In the genomic region with DNA sequence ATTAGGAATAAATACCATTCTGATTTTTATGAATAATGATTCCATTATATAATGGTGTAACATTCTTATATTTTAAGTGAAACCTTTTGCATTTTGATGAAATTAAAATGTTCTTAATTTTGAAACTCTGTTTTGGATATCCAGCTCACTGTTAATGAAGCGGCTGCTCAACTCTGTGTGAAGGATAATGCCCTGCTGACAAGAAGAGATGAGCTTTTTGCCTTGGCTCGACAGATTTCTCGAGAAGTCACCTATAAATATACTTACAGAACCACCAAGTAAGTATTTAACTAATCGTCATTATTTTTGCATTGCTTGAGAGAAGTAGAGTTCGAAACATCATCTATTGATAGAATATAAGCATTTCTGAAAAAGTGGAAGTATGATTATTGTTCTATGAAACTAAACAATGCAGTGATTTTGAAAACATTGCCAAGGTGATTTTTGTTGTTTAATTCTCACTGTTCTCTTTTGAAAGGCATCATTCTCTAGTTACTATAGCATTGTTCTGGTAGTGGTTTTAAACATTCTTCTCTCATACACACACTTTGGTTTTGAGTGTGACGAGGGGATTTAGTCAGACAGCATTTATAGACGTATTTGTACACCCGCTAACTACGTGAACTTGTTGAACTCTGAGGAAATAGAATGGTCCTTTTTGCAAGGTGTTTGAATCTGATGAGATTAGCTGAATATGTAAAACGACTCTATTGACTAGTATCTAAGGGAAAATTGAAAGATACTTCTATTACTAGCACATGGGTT, we compare ENCODE assay signal across 15 cellular contexts.
DNase-seq lines count a peak whose midpoint lies in the region; ATAC-seq and TF ChIP-seq lines count a peak whose summit lies in the region.
"Had no signal": no experiment of that assay in that cellular context is flagged by ENCODE, and none has a peak within 500 bp of the region (broad histone marks: within the 10 kb centered on the region; RNA-seq: fewer than 3 reads in every experiment).

No MANE protein-coding gene starts in this region.

- H3K9me3 ChIP-seq in OCI-LY3 (ENCODE audit: insufficient read depth, low read length): no peaks in the 10 kb centered on the region
- H3K9me3 ChIP-seq: prostate gland had no signal

- no peaks in the 10 kb centered on the region for H3K27me3 Mint-ChIP-seq in activated naive CD8-positive, alpha-beta T cell treated with anti-CD3 and anti-CD28 coated beads, Interleukin-2, amount 50 U/mL, for 24 hours
- H3K27me3 Mint-ChIP-seq: activated naive CD8-positive, alpha-beta T cell treated with anti-CD3 and anti-CD28 coated beads for 36 hours had no signal

- peaks cover 47% of the 10 kb centered on the region for H3K36me3 Mint-ChIP-seq in activated naive CD8-positive, alpha-beta T cell treated with anti-CD3 and anti-CD28 coated beads, Interleukin-2, amount 50 U/mL, for 24 hours (ENCODE audit: low read depth)

- peak; percentile 22 for DNase-seq in GM10248 (ENCODE audit: extremely low spot score)
- DNase-seq in GM10266 (ENCODE audit: extremely low spot score): no peak
- no peak for DNase-seq in activated naive CD8-positive, alpha-beta T cell treated with anti-CD3 and anti-CD28 coated beads, Interleukin-2, amount 50 U/mL, for 24 hours
- DNase-seq in cortex of kidney (lab: John Stamatoyannopoulos, UW): no peak
- no peak for DNase-seq in stimulated activated naive CD4-positive, alpha-beta T cell treated with Interleukin-2 at 50 U/mL for 16 hours (lab: John Stamatoyannopoulos, UW)
- DNase-seq: activated CD4-positive, alpha-beta T cell treated with anti-CD3 and anti-CD28 coated beads, Interleukin-2, amount 50 U/mL, for 48 hours; activated naive CD8-positive, alpha-beta T cell treated with anti-CD3 and anti-CD28 coated beads for 36 hours; stimulated activated CD4-positive, alpha-beta T cell treated with anti-CD3 and anti-CD28 coated beads, Interleukin-1b, Interleukin-23, amount 100 ng/mL, for 48 hours had no signal

- H2AFZ ChIP-seq in OCI-LY3 (ENCODE audit: low read depth, low read length): no peak overlapping the region

- no peaks in the 10 kb centered on the region for H4K20me1 ChIP-seq in OCI-LY3 (ENCODE audit: insufficient read depth, low read length)

- H3K4me3 Mint-ChIP-seq in activated naive CD8-positive, alpha-beta T cell treated with anti-CD3 and anti-CD28 coated beads, Interleukin-2, amount 50 U/mL, for 24 hours: no peak overlapping the region
- H3K4me3 Mint-ChIP-seq: activated naive CD8-positive, alpha-beta T cell treated with anti-CD3 and anti-CD28 coated beads for 36 hours had no signal

- POLR2A ChIA-PET in GM10248 (lab: Yijun Ruan, JAX): no interaction called here

- H3K27me3 ChIP-seq in OCI-LY3 (ENCODE audit: low read depth, low read length): no peaks in the 10 kb centered on the region
- H3K27me3 ChIP-seq: BLaER1 treated with 17β-estradiol and CSF1 and Interleukin-3, amounts not matched to agents 10 nM and 100 nM had no signal

- peak overlapping the region; percentile 15; the same call in 1 of the 2 replicates for H3K4me3 ChIP-seq in OCI-LY3 (ENCODE audit: low read length)
- H3K4me3 ChIP-seq: BLaER1 treated with 17β-estradiol and CSF1 and Interleukin-3, amounts not matched to agents 10 nM and 100 nM; coronary artery; prostate gland had no signal

- no peak overlapping the region for H3K27ac Mint-ChIP-seq in activated naive CD8-positive, alpha-beta T cell treated with anti-CD3 and anti-CD28 coated beads, Interleukin-2, amount 50 U/mL, for 24 hours
- H3K27ac Mint-ChIP-seq: activated naive CD8-positive, alpha-beta T cell treated with anti-CD3 and anti-CD28 coated beads for 36 hours had no signal

- CTCF ChIA-PET in GM10248 (lab: Yijun Ruan, JAX): interaction anchor here (1.8 kb wide), 1 partner anchor 10 kb away, joined by 7 read pairs; no protein-coding TSS in a partner anchor

- peaks cover 32% of the 10 kb centered on the region for H3K4me1 Mint-ChIP-seq in activated naive CD8-positive, alpha-beta T cell treated with anti-CD3 and anti-CD28 coated beads, Interleukin-2, amount 50 U/mL, for 24 hours

- H3K4me1 ChIP-seq in OCI-LY3 (ENCODE audit: low read length): peaks cover 50% of the 10 kb centered on the region
- H3K4me1 ChIP-seq: prostate gland had no signal

- no peak overlapping the region for H3K9ac ChIP-seq in OCI-LY3 (ENCODE audit: low read length)
- H3K9ac ChIP-seq: BLaER1 treated with 17β-estradiol and CSF1 and Interleukin-3, amounts not matched to agents 10 nM and 100 nM had no signal

- no peak overlapping the region for H3K27ac ChIP-seq in OCI-LY3 (ENCODE audit: low read length)
- H3K27ac ChIP-seq: BLaER1 treated with 17β-estradiol and CSF1 and Interleukin-3, amounts not matched to agents 10 nM and 100 nM; coronary artery; HL-60; prostate gland had no signal

- no peaks in the 10 kb centered on the region for H3K9me3 Mint-ChIP-seq in activated naive CD8-positive, alpha-beta T cell treated with anti-CD3 and anti-CD28 coated beads, Interleukin-2, amount 50 U/mL, for 24 hours

- TF ChIP-seq CTCF in GM10248 (IDR thresholded peaks at IDR 0.05; ENCODE audit: control extremely low read depth, extremely low read depth, low read depth, missing control alignments): no peak
- no peak for TF ChIP-seq CTCF in OCI-LY3 (IDR thresholded peaks at IDR 0.05; ENCODE audit: low read depth, low read length)
- no peak for TF ChIP-seq CTCF in GM10266 (IDR thresholded peaks at IDR 0.05; ENCODE audit: control insufficient read depth, insufficient read depth, low read depth, missing control alignments)

- ATAC-seq in GM19328 (IDR thresholded peaks at IDR 0.05; ENCODE audit: unreplicated experiment): peak; percentile 33
- ATAC-seq in HG02884 (IDR thresholded peaks at IDR 0.05; ENCODE audit: unreplicated experiment): peak; percentile 36
- ATAC-seq in activated naive CD8-positive, alpha-beta T cell treated with anti-CD3 and anti-CD28 coated beads, Interleukin-2, amount 50 U/mL, for 24 hours: no peak

- H3K79me2 ChIP-seq in OCI-LY3 (ENCODE audit: low read length): peaks cover 40% of the 10 kb centered on the region

- H3K36me3 ChIP-seq in OCI-LY3 (replicated peaks; ENCODE audit: low read depth, low read length): peaks cover 30% of the 10 kb centered on the region
- H3K36me3 ChIP-seq: prostate gland had no signal

- H3K4me2 ChIP-seq in OCI-LY3 (ENCODE audit: low read length): peak overlapping the region; percentile 32
- H3K4me2 ChIP-seq: BLaER1 treated with 17β-estradiol and CSF1 and Interleukin-3, amounts not matched to agents 10 nM and 100 nM had no signal
